11 cellular contexts compared by ENCODE assay signal in genomic region chr4:83569967-83570366, GRCh38. TPM values are rescaled to one million over a fixed set of nuclear protein-coding genes. Genes with fewer than 3 reads are reported as not detected.
DNase-seq lines count a peak whose midpoint lies in the region; ATAC-seq and TF ChIP-seq lines count a peak whose summit lies in the region.
"Had no signal": no experiment of that assay in that cellular context is flagged by ENCODE, and none has a peak within 500 bp of the region (broad histone marks: within the 10 kb centered on the region; RNA-seq: fewer than 3 reads in every experiment).

No MANE protein-coding gene starts in this region.

- no peak for TF ChIP-seq POLR2A in suprapubic skin (IDR thresholded peaks at IDR 0.05)

- no peak overlapping the region for H3K4me3 ChIP-seq in suprapubic skin

- ATAC-seq in GM18498 (IDR thresholded peaks at IDR 0.05; ENCODE audit: unreplicated experiment) (peak; percentile 90), GM21723 (IDR thresholded peaks at IDR 0.05; ENCODE audit: unreplicated experiment) (peak; percentile 86)

- no peak for TF ChIP-seq EP300 in suprapubic skin (IDR thresholded peaks at IDR 0.05)

- no peak for TF ChIP-seq CTCF in suprapubic skin (IDR thresholded peaks at IDR 0.05)

- no peaks in the 10 kb centered on the region for H3K27me3 ChIP-seq in suprapubic skin

- peak; percentile 68 to 70 for DNase-seq in Kasumi-1 (lab: John Stamatoyannopoulos, UW)
- peak; percentile 51 for DNase-seq in globus pallidus (ENCODE audit: low spot score)
- DNase-seq in NCI-H1105 treated with DMSO at 0.1 percent for 48 hours (lab: John Stamatoyannopoulos, UW), result no peak
- no peak for DNase-seq in suprapubic skin (ENCODE audit: low spot score in 2 of 2)
- DNase-seq in NCI-H82 (lab: John Stamatoyannopoulos, UW), result no peak
- no peak for DNase-seq in activated gamma-delta T cell (lab: John Stamatoyannopoulos, UW)
- DNase-seq: activated naive CD8-positive, alpha-beta T cell treated with anti-CD3 and anti-CD28 coated beads, Interleukin-2, amount 10 ng/mL, durations not matched to agents 7 days and 5 days; NCI-H1092 treated with DMSO at 0.1 percent for 48 hours; T-helper 9 cell had no signal

- 71% methylated on average over 5 of the region's 5 CpGs for WGBS in suprapubic skin

- H3K9me3 ChIP-seq in suprapubic skin, result no peaks in the 10 kb centered on the region

- H3K4me1 ChIP-seq in suprapubic skin, result no peaks in the 10 kb centered on the region

- no peak overlapping the region for H3K27ac ChIP-seq in suprapubic skin

- H3K36me3 ChIP-seq in suprapubic skin, result no peaks in the 10 kb centered on the region

RNA-seq across cellular contexts. Expression of gene GPAT3, which starts 34.1 kb away (rescaled TPM):
- total RNA-seq in suprapubic skin, result 1 to 10 TPM; 2.3 to 7.3 (median 4.5) TPM

Comparison
In these comparisons a context has a peak if more than half of its experiments do, and no peak if none do; other contexts are left out.
1. DNase-seq: peak in Kasumi-1 (2 of 2) and globus pallidus (single experiment); none in NCI-H1105 treated with DMSO at 0.1 percent for 48 hours (single experiment), suprapubic skin (0 of 2), NCI-H82 (single experiment) and activated gamma-delta T cell (single experiment).